ENCODE assay signal across 8 cellular contexts in genomic region chr17:82228842-82229685, GRCh38. TPM values are rescaled to one million over a fixed set of nuclear protein-coding genes. Genes with fewer than 3 reads are reported as not detected.
DNase-seq lines count a peak whose midpoint lies in the region; ATAC-seq, FAIRE-seq and TF ChIP-seq lines count a peak whose summit lies in the region.

Gene SLC16A3, plus strand, starts transcription at chr17:82229042. Its CDS starts 6,967 bp downstream, at chr17:82236009.

- H3K4me3 Mint-ChIP-seq in T-cell = peak within 1 kb of the TSS; percentile 77 to 84 (median 80)

- H3K27ac ChIP-seq in K562 (ENCODE audit: extremely low read depth, low read depth, low read length) = peak within 1 kb of the TSS; percentile 70
- H3K27ac ChIP-seq in iPS-18a (ENCODE audit: low read length) = no peak within 1 kb of the TSS
- peak within 1 kb of the TSS; percentile 79 to 98 (median 91) for H3K27ac ChIP-seq in skin epidermis

- no peak for TF ChIP-seq POLR2A in K562 (conservative IDR thresholded peaks at IDR 0.05)

- TF ChIP-seq EP300 in K562 (IDR thresholded peaks at IDR 0.05; ENCODE audit: low read length) = no peak

- H3K4me1 Mint-ChIP-seq in T-cell = peaks cover 9 to 14% (median 10%) of the 10 kb centered on the region in 3 donors

- H3K36me3 ChIP-seq in K562 (ENCODE audit: control insufficient read depth, insufficient read depth, low read length) (no peaks in the 10 kb centered on the region), iPS-18a (ENCODE audit: control insufficient read depth, low read depth, low read length) (no peaks in the 10 kb centered on the region)

- POLR2A ChIA-PET in T-cell (lab: Charles Lee) (interaction anchor here in 1 of 2 donors (0.6 to 0.9 kb wide), 2 partner anchors 38 to 226 kb away, joined by 3 to 4 read pairs; no protein-coding TSS in a partner anchor), K562 (lab: Yijun Ruan, JAX) (interaction anchor here (0.5 to 1.0 kb wide), 6 partner anchors 8 to 370 kb away, joined by 3 to 4 read pairs (median 3); no protein-coding TSS in a partner anchor)

- DNase-seq in AML-193 (lab: John Stamatoyannopoulos, UW) = peak; percentile 68 to 76
- DNase-seq in T-cell = peak in 26 of 34 experiments; percentile 34 to 72 (median 53)
- DNase-seq in K562 (ENCODE audit: extremely low read depth in 1 of 4, low spot score in 3 of 4) = no peak
- no peak for DNase-seq in NCI-H446 (lab: John Stamatoyannopoulos, UW)

- H3K79me2 ChIP-seq in K562 (ENCODE audit: control insufficient read depth, insufficient read depth, low read length) = no peaks in the 10 kb centered on the region; the same call in 2 of the 3 replicates

- ATAC-seq in GM19025 (IDR thresholded peaks at IDR 0.05; ENCODE audit: low read depth, unreplicated experiment) (peak; percentile 31), HG03565 (IDR thresholded peaks at IDR 0.05; ENCODE audit: unreplicated experiment) (peak; percentile 35), T-cell (replicated peaks in 1 of 4) (peak; percentile 59 to 69 (median 66)), K562 (no peak)

- H3K9me3 ChIP-seq in K562 (replicated peaks; ENCODE audit: control insufficient read depth, insufficient read depth, low read depth, low read length) (no peaks in the 10 kb centered on the region), iPS-18a (ENCODE audit: control insufficient read depth, low read depth, low read length) (no peaks in the 10 kb centered on the region)

- H3K4me1 ChIP-seq in K562 (replicated peaks in 1 of 2; ENCODE audit: control insufficient read depth in 2 of 2, insufficient read depth in 2 of 2, low read length in 2 of 2) (peaks cover 17 to 86% of the 10 kb centered on the region in 2 experiments), iPS-18a (ENCODE audit: control insufficient read depth, low read depth, low read length) (peaks cover 4% of the 10 kb centered on the region)

- CTCF ChIA-PET in T-cell (lab: Charles Lee) = interaction anchor here (0.6 to 0.8 kb wide), 2 partner anchors 23 to 162 kb away, joined by 3 read pairs; no protein-coding TSS in a partner anchor
- CTCF ChIA-PET in K562 (lab: Yijun Ruan, JAX; ENCODE audit: low intra/inter-chr PET ratio) = no interaction called here

- H4K20me1 ChIP-seq in K562 (replicated peaks; ENCODE audit: control insufficient read depth, insufficient read depth, low read length) = no peaks in the 10 kb centered on the region

- no peaks in the 10 kb centered on the region for H3K27me3 Mint-ChIP-seq in T-cell

- peak within 1 kb of the TSS; percentile 85 to 86 for H3K27ac Mint-ChIP-seq in T-cell

- no peak within 1 kb of the TSS for H3K4me2 ChIP-seq in K562 (ENCODE audit: insufficient read depth, low read length)

- no peak for TF ChIP-seq RAD21 in K562 (CRISPR knock-in tag; conservative IDR thresholded peaks at IDR 0.05 in 1 of 2, IDR thresholded peaks at IDR 0.05 in 1 of 2)

- FAIRE-seq in K562 (lab: Jason Lieb, UNC) = no peak

- H3K9me1 ChIP-seq in K562 (ENCODE audit: control insufficient read depth, insufficient read depth, low read length) = no peaks in the 10 kb centered on the region

- BruUV-seq in K562 (replicated peaks; lab: Mats Ljungman, UMichigan) = no TSS peak

- no peaks in the 10 kb centered on the region for H3K36me3 Mint-ChIP-seq in T-cell

- TF ChIP-seq CTCF in K562 (IDR thresholded peaks at IDR 0.05 in 2 of 3, conservative IDR thresholded peaks at IDR 0.05 in 1 of 3; ENCODE audit: insufficient read depth in 2 of 3, low read depth in 1 of 3, low read length in 3 of 3) = no peak

- H3K9ac ChIP-seq in K562 (ENCODE audit: insufficient read depth in 1 of 2, low read depth in 2 of 2, low read length in 2 of 2) (peak within 1 kb of the TSS; percentile 61 to 85; a peak in 3 of 4 replicates), iPS-18a (ENCODE audit: low read length) (no peak within 1 kb of the TSS)

- H3K27me3 ChIP-seq in K562 (ENCODE audit: control insufficient read depth in 2 of 2, insufficient read depth in 2 of 2, low read length in 2 of 2) = no peaks in the 10 kb centered on the region
- peaks cover 75% of the 10 kb centered on the region for H3K27me3 ChIP-seq in iPS-18a (ENCODE audit: control insufficient read depth, insufficient read depth, low read length)

- no peak within 1 kb of the TSS for H2AFZ ChIP-seq in K562 (ENCODE audit: low read depth, low read length)

- WGBS in K562 (ENCODE audit: insufficient coverage, low coverage, missing lambda C conversion rate) = 92% methylated on average over 16 of the region's 104 CpGs

- no peaks in the 10 kb centered on the region for H3K9me3 Mint-ChIP-seq in T-cell

- intact Hi-C loops in K562 (cut with micrococcal nuclease) = no loop called here

- in situ Hi-C loops in K562 (cut with MboI) = no loop called here

- no peak within 1 kb of the TSS for H3K4me3 ChIP-seq in K562
- peak within 1 kb of the TSS; percentile 6 for H3K4me3 ChIP-seq in iPS-18a (ENCODE audit: low read length)
- peak within 1 kb of the TSS; percentile 40 to 74 (median 49) for H3K4me3 ChIP-seq in skin epidermis

TF ChIP-seq in K562, 482 proteins besides CTCF, POLR2A, EP300 and RAD21:
- TF ChIP-seq HDAC3 (IDR thresholded peaks at IDR 0.05; ENCODE audit: borderline replicate concordance, partially characterized antibody) (no peak), ZBTB34 (CRISPR knock-in tag; IDR thresholded peaks at IDR 0.05) (no peak), THRB (CRISPR knock-in tag; conservative IDR thresholded peaks at IDR 0.05) (no peak), MECOM (CRISPR knock-in tag; IDR thresholded peaks at IDR 0.05) (no peak), ZBTB8A (IDR thresholded peaks at IDR 0.05; ENCODE audit: partially characterized antibody) (no peak), ZNF165 (CRISPR knock-in tag; IDR thresholded peaks at IDR 0.05; ENCODE audit: borderline replicate concordance) (no peak), ZNF655 (CRISPR knock-in tag; IDR thresholded peaks at IDR 0.05) (no peak), EZH2 (IDR thresholded peaks at IDR 0.05; ENCODE audit: borderline replicate concordance, low read depth, low read length) (no peak)

RNA-seq across cellular contexts. Expression of gene SLC16A3, which starts in this region (rescaled TPM):
- total RNA-seq in T-cell (10 to 100 TPM; 31.9 to 47.3 (median 40.9) TPM), K562 (2014; rRNA removed) (1.8 and 2.5 TPM in 2 replicates), K562 (2014; rRNA removed; fragmentation: Illumina TruSeq; extraction: Trizol) (0.11 and 0.13 TPM in 2 replicates), K562 (2015; rRNA removed; fragmentation: Illumina TruSeq; extraction: Trizol) (1.0 and 1.2 TPM in 2 replicates), K562 (2021) (2.9 and 5.4 TPM in 2 replicates)
- total RNA-seq in K562 (2011; cell fraction: chromatin; rRNA removed; ENCODE audit: low replicate concordance) = 2.9 and 6.6 TPM in 2 replicates
- 10.0 and 10.5 TPM in 2 replicates for total RNA-seq in K562 (2011; cell fraction: nucleolus; rRNA removed)
- 4.4 and 5.7 TPM in 2 replicates for total RNA-seq in K562 (2011; cell fraction: nucleoplasm; rRNA removed)
- polyA plus RNA-seq in K562 (2011; rRNA removed) (3.7 and 8.3 TPM in 2 replicates), K562 (2014; fragmentation: Illumina TruSeq; extraction: Trizol) (0.58 and 0.78 TPM in 2 replicates), K562 (2014; fragmentation: Nextera tagmentation; extraction: Ambion mirVana) (not detected), K562 (2014; rRNA removed) (0.81 and 1.9 TPM in 2 replicates)
- 9.7 and 12.8 TPM in 2 replicates for polyA plus RNA-seq in K562 (2011; cell fraction: cytosol; rRNA removed)
- 9.1 and 10.2 TPM in 2 replicates for polyA plus RNA-seq in K562 (2011; cell fraction: nucleus; rRNA removed)
- polyA plus RNA-seq in K562 (2012) = 4.9 and 9.3 TPM in 2 replicates
- 2.9 and 3.7 TPM in 2 replicates for polyA minus RNA-seq in K562 (2011; rRNA and poly(A)+ RNA removed)
- 7.0 and 15.5 TPM in 2 replicates for polyA minus RNA-seq in K562 (2011; cell fraction: cytosol; rRNA and poly(A)+ RNA removed)
- polyA minus RNA-seq in K562 (2011; cell fraction: nucleus; rRNA and poly(A)+ RNA removed) = 4.8 and 6.9 TPM in 2 replicates

Comparison
In these comparisons a context has a peak if more than half of its experiments do, and no peak if none do; other contexts are left out.
1. DNase-seq: peak in AML-193 (2 of 2) and T-cell (26 of 34); none in K562 (0 of 4) and NCI-H446 (0 of 2).